ENCODE assay signal across 10 cellular contexts in genomic region chr5:82358454-82358853, GRCh38.
DNase-seq lines count a peak whose midpoint lies in the region; ATAC-seq and TF ChIP-seq lines count a peak whose summit lies in the region.
"Had no signal": no experiment of that assay in that cellular context is flagged by ENCODE, and none has a peak within 500 bp of the region (broad histone marks: within the 10 kb centered on the region; RNA-seq: fewer than 3 reads in every experiment).

No MANE protein-coding gene starts in this region.

- no peak overlapping the region for H3K4me3 ChIP-seq in CD8-positive, alpha-beta T cell (ENCODE audit: low read depth, low read length)
- H3K4me3 ChIP-seq in choroid plexus epithelial cell (ENCODE audit: low read depth, low read length), result no peak overlapping the region
- no peak overlapping the region for H3K4me3 ChIP-seq in naive thymus-derived CD4-positive, alpha-beta T cell (ENCODE audit: low read length)
- H3K4me3 ChIP-seq in tibial artery, result no peak overlapping the region

- POLR2A ChIA-PET in CD8-positive, alpha-beta T cell (lab: Charles Lee), result interaction anchor here (1.0 kb wide), 1 partner anchor 26 kb away, joined by 4 read pairs; no protein-coding TSS in a partner anchor
- POLR2A ChIA-PET in naive thymus-derived CD4-positive, alpha-beta T cell (lab: Charles Lee), result no interaction called here

- H3K4me1 ChIP-seq in CD8-positive, alpha-beta T cell (ENCODE audit: insufficient read depth, low read length), result peaks cover 13% of the 10 kb centered on the region
- peaks cover 17 to 19% of the 10 kb centered on the region in 2 donors for H3K4me1 ChIP-seq in naive thymus-derived CD4-positive, alpha-beta T cell (ENCODE audit: control insufficient read depth in 2 of 2, insufficient read depth in 2 of 2, low read length in 2 of 2)
- H3K4me1 ChIP-seq in tibial artery, result peaks cover 0 to 48% (median 12%) of the 10 kb centered on the region in 4 donors

- ATAC-seq in CD8-positive, alpha-beta T cell, result no peak
- ATAC-seq in naive thymus-derived CD4-positive, alpha-beta T cell, result no peak
- ATAC-seq in GM21390 (IDR thresholded peaks at IDR 0.05; ENCODE audit: unreplicated experiment), result no peak

- CTCF ChIA-PET in CD8-positive, alpha-beta T cell (lab: Charles Lee), result interaction anchor here (1.0 to 1.1 kb wide), 2 partner anchors 1072 kb away, joined by 3 to 4 read pairs; no protein-coding TSS in a partner anchor
- CTCF ChIA-PET in naive thymus-derived CD4-positive, alpha-beta T cell (lab: Charles Lee), result interaction anchor here (1.3 kb wide), 1 partner anchor 9 kb away, joined by 3 read pairs; no protein-coding TSS in a partner anchor

- no peak for TF ChIP-seq CTCF in CD8-positive, alpha-beta T cell (IDR thresholded peaks at IDR 0.05)
- no peak for TF ChIP-seq CTCF in choroid plexus epithelial cell (conservative IDR thresholded peaks at IDR 0.05; ENCODE audit: low read depth, low read length)
- no peak for TF ChIP-seq CTCF in tibial artery (IDR thresholded peaks at IDR 0.05)

- no peaks in the 10 kb centered on the region for H3K27me3 Mint-ChIP-seq in CD8-positive, alpha-beta T cell (ENCODE audit: low read depth)
- peaks cover 0 to 7% (median 2%) of the 10 kb centered on the region in 5 donors for H3K27me3 Mint-ChIP-seq in naive thymus-derived CD4-positive, alpha-beta T cell

- peaks cover 24% of the 10 kb centered on the region for H3K4me1 Mint-ChIP-seq in CD8-positive, alpha-beta T cell (ENCODE audit: low read depth)
- peaks cover 19 to 71% (median 23%) of the 10 kb centered on the region in 7 donors for H3K4me1 Mint-ChIP-seq in naive thymus-derived CD4-positive, alpha-beta T cell

- no peak for DNase-seq in CD8-positive, alpha-beta T cell
- DNase-seq in MV-4-11 (lab: John Stamatoyannopoulos, UW) (peak; percentile 75), choroid plexus epithelial cell (ENCODE audit: low read depth) (peak; percentile 81), D341Med (ENCODE audit: low spot score) (no peak), tibial artery (no peak)
- no peak for DNase-seq in naive thymus-derived CD4-positive, alpha-beta T cell
- DNase-seq in stimulated activated naive CD4-positive, alpha-beta T cell (lab: John Stamatoyannopoulos, UW), result no peak
- DNase-seq: hypothalamus, NCI-H187 had no signal

- no peak overlapping the region for H3K27ac ChIP-seq in CD8-positive, alpha-beta T cell (ENCODE audit: low read depth, low read length)
- no peak overlapping the region for H3K27ac ChIP-seq in naive thymus-derived CD4-positive, alpha-beta T cell (ENCODE audit: low read depth, low read length)
- peak overlapping the region in 1 of 2 donors; percentile 55 for H3K27ac ChIP-seq in tibial artery

- no peaks in the 10 kb centered on the region for H3K36me3 Mint-ChIP-seq in CD8-positive, alpha-beta T cell
- peaks cover 0 to 15% (median 0%) of the 10 kb centered on the region in 5 donors for H3K36me3 Mint-ChIP-seq in naive thymus-derived CD4-positive, alpha-beta T cell

- no peak overlapping the region for H3K4me3 Mint-ChIP-seq in CD8-positive, alpha-beta T cell
- peak overlapping the region in 4 of 10 donors; percentile 77 to 90 (median 84) for H3K4me3 Mint-ChIP-seq in naive thymus-derived CD4-positive, alpha-beta T cell

- no peaks in the 10 kb centered on the region for H3K9me3 ChIP-seq in CD8-positive, alpha-beta T cell (ENCODE audit: low read length)
- H3K9me3 ChIP-seq in naive thymus-derived CD4-positive, alpha-beta T cell (ENCODE audit: control insufficient read depth in 2 of 3, low read length in 3 of 3), result no peaks in the 10 kb centered on the region
- H3K9me3 ChIP-seq in tibial artery, result no peaks in the 10 kb centered on the region

- no peaks in the 10 kb centered on the region for H3K9me3 Mint-ChIP-seq in CD8-positive, alpha-beta T cell
- H3K9me3 Mint-ChIP-seq in naive thymus-derived CD4-positive, alpha-beta T cell, result no peaks in the 10 kb centered on the region

- intact Hi-C loops in CD8-positive, alpha-beta T cell (cut with DNase I, micrococcal nuclease), result loop anchor here in 1 of 2 experiments (10.0 kb wide), 1 partner anchor 716 kb away; the partner anchor contains the start of genes TMEM167A and XRCC4
- intact Hi-C loops in naive thymus-derived CD4-positive, alpha-beta T cell (cut with micrococcal nuclease), result loop anchor here (5.0 to 10.0 kb wide), 5 partner anchors 69 to 1354 kb away; partner anchors contain the start of gene ATG10 (in 1 of the 2)
- intact Hi-C loops in tibial artery (cut with DNase I; ENCODE audit: low total_unique reads), result loop anchor here (10.0 kb wide), 2 partner anchors 276 to 1206 kb away; no protein-coding TSS in a partner anchor

- peak overlapping the region; percentile 97 for H3K27ac Mint-ChIP-seq in CD8-positive, alpha-beta T cell
- H3K27ac Mint-ChIP-seq in naive thymus-derived CD4-positive, alpha-beta T cell, result peak overlapping the region in 8 of 9 donors; percentile 87 to 97 (median 96)

- H3K27me3 ChIP-seq in CD8-positive, alpha-beta T cell (ENCODE audit: insufficient read depth, low read length), result no peaks in the 10 kb centered on the region
- no peaks in the 10 kb centered on the region for H3K27me3 ChIP-seq in naive thymus-derived CD4-positive, alpha-beta T cell (ENCODE audit: control insufficient read depth in 2 of 2, insufficient read depth in 2 of 2, low read length in 2 of 2)
- no peaks in the 10 kb centered on the region for H3K27me3 ChIP-seq in tibial artery

- H3K36me3 ChIP-seq in CD8-positive, alpha-beta T cell (ENCODE audit: insufficient read depth, low read length), result no peaks in the 10 kb centered on the region
- H3K36me3 ChIP-seq in naive thymus-derived CD4-positive, alpha-beta T cell (ENCODE audit: control insufficient read depth in 2 of 3, insufficient read depth in 3 of 3, low read length in 3 of 3), result no peaks in the 10 kb centered on the region
- H3K36me3 ChIP-seq in tibial artery, result no peaks in the 10 kb centered on the region

Comparison
In these comparisons a context has a peak if more than half of its experiments do, and no peak if none do; other contexts are left out.
1. DNase-seq: peak in MV-4-11 (single experiment) and choroid plexus epithelial cell (single experiment); none in CD8-positive, alpha-beta T cell (0 of 7), naive thymus-derived CD4-positive, alpha-beta T cell (0 of 9), D341Med (single experiment), tibial artery (0 of 2) and stimulated activated naive CD4-positive, alpha-beta T cell (0 of 6).